In genomic region chr2:18550383-18550905, GRCh38 we compare ENCODE assay signal across 34 cellular contexts. TPM values are rescaled to one million over a fixed set of nuclear protein-coding genes. Genes with fewer than 3 reads are reported as not detected.
"Had no signal": no experiment of that assay in that cellular context is flagged by ENCODE, and none has a peak within 500 bp of the region (broad histone marks: within the 10 kb centered on the region; RNA-seq: fewer than 3 reads in every experiment).

No MANE protein-coding gene starts in this region.

- H3K4me1 ChIP-seq: foreskin keratinocyte had no signal

- ATAC-seq: effector memory CD8-positive, alpha-beta T cell; foreskin keratinocyte; gastroesophageal sphincter; left colon; natural killer cell; sciatic nerve; stimulated activated naive CD8-positive, alpha-beta T cell treated with anti-CD3 and anti-CD28 coated beads, Interleukin-15, amount 100 ng/mL, for 72 hours had no signal

- H3K36me3 ChIP-seq: ovary had no signal

- DNase-seq: cerebellar nuclear complex; cortex of kidney; effector memory CD8-positive, alpha-beta T cell; glutamatergic neuron; heart right ventricle; hippocampal formation; islet precursor cell; kidney glomerular epithelial cell; left colon; natural killer cell; occipital lobe; ovary; stimulated activated CD4-positive, alpha-beta T cell treated with anti-CD3 and anti-CD28 coated beads, Interleukin-12 subunit alpha, Interleukin-12 subunit beta, amount 100 ng/mL, for 4 hours; stimulated activated CD4-positive, alpha-beta T cell treated with anti-CD3 and anti-CD28 coated beads, Interleukin-1b, Interleukin-23, amount 100 ng/mL, for 48 hours; stimulated activated CD4-positive, alpha-beta T cell treated with anti-CD3 and anti-CD28 coated beads, Interleukin-4, amount 100 ng/mL, for 1 hour; stimulated activated CD8-positive, alpha-beta memory T cell treated with anti-CD3 and anti-CD28 coated beads, Interleukin-4, amount 100 ng/mL, for 48 hours; stimulated activated naive CD4-positive, alpha-beta T cell; stimulated activated naive CD8-positive, alpha-beta T cell treated with anti-CD3 and anti-CD28 coated beads, Interleukin-15, amount 100 ng/mL, for 72 hours; thyroid gland had no signal

- H3K27me3 ChIP-seq: esophagus muscularis mucosa, foreskin keratinocyte, gastroesophageal sphincter, heart right ventricle, ovary, thyroid gland had no signal

- H3K4me3 ChIP-seq: esophagus muscularis mucosa, gastroesophageal sphincter, heart right ventricle, lung, ovary, smooth muscle cell, thyroid gland had no signal

- H3K27ac ChIP-seq: esophagus muscularis mucosa, foreskin keratinocyte, gastroesophageal sphincter, ovary, thyroid gland had no signal

- H3K9me3 ChIP-seq: esophagus muscularis mucosa, gastroesophageal sphincter, heart right ventricle, ovary, thyroid gland had no signal

RNA-seq across cellular contexts. Expression of gene NT5C1B, which starts 38.9 kb away (rescaled TPM):
- total RNA-seq: dermis microvascular lymphatic vessel endothelial cell, fibroblast of lung, foreskin keratinocyte, heart right ventricle, left colon, liver, lung, mononuclear cell, natural killer cell, occipital lobe, ovary, posterior vena cava, sciatic nerve, smooth muscle cell, subcutaneous adipose tissue, temporal lobe, urinary bladder had no signal
- polyA plus RNA-seq: fibroblast of lung, foreskin keratinocyte, heart right ventricle, lung, neural cell, ovary, smooth muscle cell had no signal
